ENCODE assay signal across 14 cellular contexts in the genomic region with DNA sequence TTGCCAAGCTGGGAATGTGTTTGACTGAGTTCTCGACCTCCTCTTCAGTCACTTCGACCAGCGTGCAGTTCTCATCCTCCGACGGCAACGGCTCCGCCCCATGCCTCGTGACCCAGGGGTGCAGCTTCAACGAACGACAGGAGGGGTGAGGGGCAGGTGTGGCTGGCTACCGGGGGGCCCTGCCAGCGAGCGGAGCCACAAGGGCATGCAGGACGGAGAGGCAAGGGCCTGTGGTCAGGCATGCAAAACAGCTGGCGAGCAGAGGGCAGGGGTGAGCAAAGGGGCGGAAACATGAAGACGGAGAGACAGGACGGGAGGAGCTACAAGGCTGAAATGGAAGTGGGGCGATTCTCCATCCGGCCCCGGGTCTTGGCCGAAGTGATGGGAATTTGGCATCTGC. TPM values are rescaled to one million over a fixed set of nuclear protein-coding genes. Genes with fewer than 3 reads are reported as not detected.
A peak's percentile ranks its signal among the peaks of the same experiment; 100 is the strongest.
DNase-seq lines count a peak whose midpoint lies in the region; ATAC-seq and TF ChIP-seq lines count a peak whose summit lies in the region.
"Had no signal": no experiment of that assay in that cellular context is flagged by ENCODE, and none has a peak within 500 bp of the region (broad histone marks: within the 10 kb centered on the region; RNA-seq: fewer than 3 reads in every experiment).

No MANE protein-coding gene starts in this region.

- no peaks in the 10 kb centered on the region for H3K27me3 ChIP-seq in Peyer's patch

- TF ChIP-seq CTCF in GM13977 (IDR thresholded peaks at IDR 0.05; ENCODE audit: extremely low read depth, insufficient read depth, missing control alignments) (no peak), Peyer's patch (IDR thresholded peaks at IDR 0.05) (no peak)

- in situ Hi-C loops in GM13977 (cut with MboI; ENCODE audit: low pct_unique_long_range_greater_than_20kb, low sequenced_read_pairs, unreplicated experiment): no loop called here

- no peak overlapping the region for H3K4me3 ChIP-seq in Peyer's patch

- peak overlapping the region in 1 of 4 donors; percentile 52 for H3K27ac ChIP-seq in Peyer's patch

- H3K36me3 ChIP-seq in Peyer's patch: peaks cover 0 to 85% (median 0%) of the 10 kb centered on the region in 3 donors

- H3K9me3 ChIP-seq in Peyer's patch: no peaks in the 10 kb centered on the region

- DNase-seq in GM13977 (ENCODE audit: low spot score) (peak; percentile 74), Peyer's patch (peak in 2 of 3 donors; percentile 83 to 87), retina (no peak), DMS53 treated with DMSO at 0.1 percent for 48 hours (lab: John Stamatoyannopoulos, UW; ENCODE audit: unreplicated experiment) (no peak), T1000 (lab: John Stamatoyannopoulos, UW) (no peak)
- no peak for DNase-seq in activated CD4-positive, CD25-positive, alpha-beta regulatory T cell treated with anti-CD3 and anti-CD28 coated beads, Interleukin-2, amount 50 U/mL, for 72 hours
- DNase-seq: activated CD4-positive, alpha-beta T cell treated with anti-CD3 and anti-CD28 coated beads, Interleukin-2, amount 50 U/mL, for 1 hour; activated naive CD4-positive, alpha-beta T cell treated with Interleukin-2 at 50 U/mL for 16 hours; AML-193; cerebellar nuclear complex; islet precursor cell; natural killer cell had no signal

- H3K4me1 ChIP-seq in Peyer's patch: peaks cover 0 to 7% (median 2%) of the 10 kb centered on the region in 4 donors

- TF ChIP-seq POLR2A in Peyer's patch (IDR thresholded peaks at IDR 0.05): no peak

- ATAC-seq in GM19463 (IDR thresholded peaks at IDR 0.05; ENCODE audit: unreplicated experiment) (peak; percentile 90), HG02938 (IDR thresholded peaks at IDR 0.05; ENCODE audit: unreplicated experiment) (peak; percentile 67)

RNA-seq across cellular contexts. Expression of gene P2RX4, which starts 38.7 kb away (rescaled TPM):
- 100 to 1,000 TPM in 3 of 4 donors, 10 to 100 TPM in 1; 42.9 to 248 (median 154) TPM for total RNA-seq in Peyer's patch

RNA-seq across cellular contexts. Expression of gene CAMKK2, which starts 47.9 kb away (rescaled TPM):
- 10 to 100 TPM; 23.1 to 92.4 (median 59.9) TPM for total RNA-seq in Peyer's patch

Comparison
In these comparisons a context has a peak if more than half of its experiments do, and no peak if none do; other contexts are left out.
1. DNase-seq: peak in GM13977 (single experiment) and Peyer's patch (2 of 3); none in retina (single experiment), DMS53 treated with DMSO at 0.1 percent for 48 hours (single experiment), T1000 (single experiment) and activated CD4-positive, CD25-positive, alpha-beta regulatory T cell treated with anti-CD3 and anti-CD28 coated beads, Interleukin-2, amount 50 U/mL, for 72 hours (single experiment).